10 cellular contexts compared by ENCODE assay signal in genomic region chr15:42270996-42271395, GRCh38. TPM values are rescaled to one million over a fixed set of nuclear protein-coding genes. Genes with fewer than 3 reads are reported as not detected.
A peak's percentile ranks its signal among the peaks of the same experiment; 100 is the strongest.
DNase-seq lines count a peak whose midpoint lies in the region; ATAC-seq and TF ChIP-seq lines count a peak whose summit lies in the region.
"Had no signal": no experiment of that assay in that cellular context is flagged by ENCODE, and none has a peak within 500 bp of the region (broad histone marks: within the 10 kb centered on the region; RNA-seq: fewer than 3 reads in every experiment).

No MANE protein-coding gene starts in this region.

- ATAC-seq in Right ventricle myocardium superior (ENCODE audit: poor library complexity): no peak
- ATAC-seq in activated naive CD8-positive, alpha-beta T cell treated with anti-CD3 and anti-CD28 coated beads, Interleukin-2, amount 10 ng/mL, durations not matched to agents 7 days and 5 days (ENCODE audit: low read depth): no peak

- in situ Hi-C loops in transverse colon (cut with MboI; ENCODE audit: low pct_ligation_motif_present in 1 of 4, low pct_unique_long_range_greater_than_20kb in 1 of 4, low sequenced_read_pairs in 3 of 4): no loop called here

- peak overlapping the region; percentile 76 for H3K4me3 ChIP-seq in cardiac muscle cell
- H3K4me3 ChIP-seq in transverse colon: peak overlapping the region in 1 of 4 donors; percentile 67

- H3K4me3 Mint-ChIP-seq in activated naive CD8-positive, alpha-beta T cell treated with anti-CD3 and anti-CD28 coated beads, Interleukin-2, amount 10 ng/mL, durations not matched to agents 7 days and 5 days: peak overlapping the region; percentile 17

- H3K27me3 ChIP-seq in cardiac muscle cell (no peaks in the 10 kb centered on the region), transverse colon (no peaks in the 10 kb centered on the region)

- TF ChIP-seq POLR2A in transverse colon (IDR thresholded peaks at IDR 0.05): no peak

- POLR2A ChIA-PET in activated naive CD8-positive, alpha-beta T cell treated with anti-CD3 and anti-CD28 coated beads, Interleukin-2, amount 10 ng/mL, durations not matched to agents 7 days and 5 days (lab: Charles Lee): no interaction called here

- no peak overlapping the region for H3K27ac Mint-ChIP-seq in activated naive CD8-positive, alpha-beta T cell treated with anti-CD3 and anti-CD28 coated beads, Interleukin-2, amount 10 ng/mL, durations not matched to agents 7 days and 5 days

- H3K36me3 ChIP-seq in cardiac muscle cell: peaks cover 20% of the 10 kb centered on the region
- H3K36me3 ChIP-seq in transverse colon: peaks cover 0 to 22% (median 8%) of the 10 kb centered on the region in 4 donors

- DNase-seq in cardiac muscle cell (ENCODE audit: low read depth in 1 of 2, low spot score in 1 of 2) (no peak), Right ventricle myocardium superior (no peak), medulla oblongata (ENCODE audit: extremely low spot score) (peak; percentile 10), transverse colon (no peak), ureter (ENCODE audit: low spot score) (no peak), middle frontal gyrus (ENCODE audit: extremely low spot score, low spot score) (no peak), NCI-H774 (lab: John Stamatoyannopoulos, UW) (no peak)
- DNase-seq in activated naive CD8-positive, alpha-beta T cell treated with anti-CD3 and anti-CD28 coated beads, Interleukin-2, amount 10 ng/mL, durations not matched to agents 7 days and 5 days: no peak
- DNase-seq: activated CD4-positive, alpha-beta T cell treated with anti-CD3 and anti-CD28 coated beads for 48 hours; NCI-H69 had no signal

- H3K4me1 ChIP-seq in cardiac muscle cell (ENCODE audit: low read depth): peaks cover 28% of the 10 kb centered on the region
- H3K4me1 ChIP-seq in transverse colon: peaks cover 10 to 58% (median 49%) of the 10 kb centered on the region in 4 donors

- H3K9me3 ChIP-seq in cardiac muscle cell (ENCODE audit: low read depth): no peaks in the 10 kb centered on the region
- H3K9me3 ChIP-seq in transverse colon: no peaks in the 10 kb centered on the region

- H3K27ac ChIP-seq in cardiac muscle cell (peak overlapping the region; percentile 97), transverse colon (peak overlapping the region; percentile 97 to 99 (median 98))

- no peaks in the 10 kb centered on the region for H3K27me3 Mint-ChIP-seq in activated naive CD8-positive, alpha-beta T cell treated with anti-CD3 and anti-CD28 coated beads, Interleukin-2, amount 10 ng/mL, durations not matched to agents 7 days and 5 days

- peaks cover 19% of the 10 kb centered on the region for H3K36me3 Mint-ChIP-seq in activated naive CD8-positive, alpha-beta T cell treated with anti-CD3 and anti-CD28 coated beads, Interleukin-2, amount 10 ng/mL, durations not matched to agents 7 days and 5 days

- intact Hi-C loops in Right ventricle myocardium superior (cut with DNase I): no loop called here
- intact Hi-C loops in transverse colon (cut with DNase I; ENCODE audit: low total_unique reads): no loop called here

- H3K9me3 Mint-ChIP-seq in activated naive CD8-positive, alpha-beta T cell treated with anti-CD3 and anti-CD28 coated beads, Interleukin-2, amount 10 ng/mL, durations not matched to agents 7 days and 5 days: no peaks in the 10 kb centered on the region

- peaks cover 31% of the 10 kb centered on the region for H3K4me1 Mint-ChIP-seq in activated naive CD8-positive, alpha-beta T cell treated with anti-CD3 and anti-CD28 coated beads, Interleukin-2, amount 10 ng/mL, durations not matched to agents 7 days and 5 days

- no peak for TF ChIP-seq EP300 in transverse colon (IDR thresholded peaks at IDR 0.05; ENCODE audit: low read depth)

- 35 to 42% methylated on average over 5 of the region's 5 CpGs for WGBS in transverse colon (ENCODE audit: low coverage in 1 of 2), 2 donors

- TF ChIP-seq CTCF in cardiac muscle cell (IDR thresholded peaks at IDR 0.05; ENCODE audit: low read depth, low read length) (no peak), transverse colon (IDR thresholded peaks at IDR 0.05) (no peak)

RNA-seq across cellular contexts. Expression of gene GANC, which starts 2.0 kb away (rescaled TPM):
- total RNA-seq in cardiac muscle cell (17.6 and 22.2 TPM in 2 replicates), Right ventricle myocardium superior (15.0 TPM), transverse colon (100 to 1,000 TPM in 1 of 4 donors, 10 to 100 TPM in 3; 36.6 to 143 (median 54.8) TPM), ureter (47.0 TPM)
- 21.0 and 24.2 TPM in 2 replicates for polyA plus RNA-seq in cardiac muscle cell
- total RNA-seq in activated naive CD8-positive, alpha-beta T cell treated with anti-CD3 and anti-CD28 coated beads, Interleukin-2, amount 10 ng/mL, durations not matched to agents 7 days and 5 days: 10 to 100 TPM; 38.3 to 38.6 TPM

RNA-seq across cellular contexts. Expression of gene TMEM87A, which starts 2.2 kb away (rescaled TPM):
- 39.8 and 43.5 TPM in 2 replicates for total RNA-seq in cardiac muscle cell
- 59.2 and 85.5 TPM in 2 replicates for polyA plus RNA-seq in cardiac muscle cell
- 17.3 TPM for total RNA-seq in Right ventricle myocardium superior
- 10 to 100 TPM; 39.1 to 42.0 TPM for total RNA-seq in activated naive CD8-positive, alpha-beta T cell treated with anti-CD3 and anti-CD28 coated beads, Interleukin-2, amount 10 ng/mL, durations not matched to agents 7 days and 5 days
- 100 to 1,000 TPM in 3 of 4 donors, 10 to 100 TPM in 1; 93.1 to 110 (median 107) TPM for total RNA-seq in transverse colon
- total RNA-seq in ureter: 87.4 TPM
